Comparison of ENCODE assay signal across 37 cellular contexts in genomic region chr3:79038057-79038456, GRCh38.
"Had no signal": no experiment of that assay in that cellular context is flagged by ENCODE, and none has a peak within 500 bp of the region (broad histone marks: within the 10 kb centered on the region; RNA-seq: fewer than 3 reads in every experiment).

No MANE protein-coding gene starts in this region.

- H3K4me3 ChIP-seq: ascending aorta, cardiac muscle cell, MG63, Peyer's patch had no signal

- H3K27me3 Mint-ChIP-seq: activated naive CD4-positive, alpha-beta T cell treated with anti-CD3 and anti-CD28 coated beads, Interleukin-2, amount 50 U/mL, for 24 hours; activated T-helper 17 cell treated with anti-CD3 and anti-CD28 coated beads, Interleukin-2, amount 50 U/mL, for 72 hours; central memory CD8-positive, alpha-beta T cell had no signal

- H3K9me3 Mint-ChIP-seq: activated CD8-positive, alpha-beta T cell treated with anti-CD3 and anti-CD28 coated beads for 36 hours; activated naive CD8-positive, alpha-beta T cell treated with anti-CD3 and anti-CD28 coated beads, Interleukin-2, amount 10 ng/mL, durations not matched to agents 7 days and 5 days had no signal

- H3K27ac Mint-ChIP-seq: activated CD8-positive, alpha-beta T cell treated with anti-CD3 and anti-CD28 coated beads for 36 hours; activated naive CD4-positive, alpha-beta T cell treated with anti-CD3 and anti-CD28 coated beads, Interleukin-2, amount 50 U/mL, for 24 hours; activated naive CD8-positive, alpha-beta T cell treated with anti-CD3 and anti-CD28 coated beads, Interleukin-2, amount 10 ng/mL, durations not matched to agents 7 days and 5 days; activated T-cell treated with anti-CD3 and anti-CD28 coated beads, Interleukin-2, amount 50 U/mL, for 72 hours; activated T-helper 17 cell treated with anti-CD3 and anti-CD28 coated beads, Interleukin-2, amount 50 U/mL, for 72 hours had no signal

- H3K36me3 Mint-ChIP-seq: activated naive CD4-positive, alpha-beta T cell treated with anti-CD3 and anti-CD28 coated beads, Interleukin-2, amount 50 U/mL, for 24 hours; activated naive CD8-positive, alpha-beta T cell treated with anti-CD3 and anti-CD28 coated beads, Interleukin-2, amount 10 ng/mL, durations not matched to agents 7 days and 5 days had no signal

- H3K4me3 Mint-ChIP-seq: activated CD8-positive, alpha-beta T cell treated with anti-CD3 and anti-CD28 coated beads for 36 hours; activated naive CD4-positive, alpha-beta T cell treated with anti-CD3 and anti-CD28 coated beads, Interleukin-2, amount 50 U/mL, for 24 hours; activated naive CD8-positive, alpha-beta T cell treated with anti-CD3 and anti-CD28 coated beads, Interleukin-2, amount 10 ng/mL, durations not matched to agents 7 days and 5 days; activated T-cell treated with anti-CD3 and anti-CD28 coated beads, Interleukin-2, amount 50 U/mL, for 72 hours; activated T-helper 17 cell treated with anti-CD3 and anti-CD28 coated beads, Interleukin-2, amount 50 U/mL, for 72 hours; central memory CD8-positive, alpha-beta T cell had no signal

- ATAC-seq: activated CD8-positive, alpha-beta T cell treated with anti-CD3 and anti-CD28 coated beads for 36 hours; activated T-cell treated with anti-CD3 and anti-CD28 coated beads, Interleukin-2, amount 50 U/mL, for 72 hours; activated T-helper 17 cell treated with anti-CD3 and anti-CD28 coated beads, Interleukin-2, amount 50 U/mL, for 72 hours; PC-3; Right ventricle myocardium inferior; SK-N-SH treated with all-trans-retinoic acid at 6 μM for 48 hours had no signal

- H3K27ac ChIP-seq: ascending aorta, cardiac muscle cell, Peyer's patch, RWPE1, WERI-Rb-1 had no signal

- H3K27me3 ChIP-seq: ascending aorta, cardiac muscle cell, MG63, Peyer's patch had no signal

- H3K4me1 Mint-ChIP-seq: activated naive CD4-positive, alpha-beta T cell treated with anti-CD3 and anti-CD28 coated beads, Interleukin-2, amount 50 U/mL, for 24 hours; activated naive CD8-positive, alpha-beta T cell treated with anti-CD3 and anti-CD28 coated beads, Interleukin-2, amount 10 ng/mL, durations not matched to agents 7 days and 5 days; activated T-helper 17 cell treated with anti-CD3 and anti-CD28 coated beads, Interleukin-2, amount 50 U/mL, for 72 hours; central memory CD8-positive, alpha-beta T cell had no signal

- DNase-seq: activated CD4-positive, alpha-beta T cell treated with anti-CD3 and anti-CD28 coated beads for 1 hour; activated CD4-positive, alpha-beta T cell treated with anti-CD3 and anti-CD28 coated beads for 48 hours; activated CD4-positive, CD25-positive, alpha-beta regulatory T cell; activated CD8-positive, alpha-beta T cell treated with anti-CD3 and anti-CD28 coated beads for 36 hours; activated effector memory CD4-positive, alpha-beta T cell treated with anti-CD3 and anti-CD28 coated beads, Interleukin-2, amount 50 U/mL, for 16 hours; activated naive CD4-positive, alpha-beta T cell treated with Interleukin-2 at 50 U/mL for 16 hours; activated naive CD8-positive, alpha-beta T cell treated with anti-CD3 and anti-CD28 coated beads, Interleukin-2, amount 10 ng/mL, durations not matched to agents 7 days and 5 days; activated T-cell treated with anti-CD3 and anti-CD28 coated beads, Interleukin-2, amount 50 U/mL, for 1 hour; activated T-cell treated with anti-CD3 and anti-CD28 coated beads, Interleukin-2, amount 50 U/mL, for 72 hours; amygdala; Kasumi-1; MG63; NCI-H1048; NCI-H1105 treated with DMSO at 0.1 percent for 48 hours; NCI-H1436; NCI-H1694; NCI-H1930; NCI-H2081 treated with DMSO at 0.1 percent for 48 hours; NCI-H345; NCI-H524 treated with DMSO at 0.1 percent for 48 hours; NK-92 treated with Interleukin-12 subunit alpha and Interleukin-12 subunit beta, amount 100 ng/mL, for 24 hours; PC-3; Peyer's patch; SIG-M5; SW 1271; T-helper 1 cell; T-helper 2 cell; T-helper 9 cell; WERI-Rb-1 had no signal

- H3K36me3 ChIP-seq: ascending aorta, cardiac muscle cell, MG63, Peyer's patch, WERI-Rb-1 had no signal

- H3K9me3 ChIP-seq: ascending aorta, MG63, Peyer's patch had no signal

- H3K4me1 ChIP-seq: ascending aorta, Peyer's patch had no signal
